Comparison of ENCODE assay signal across 5 cellular contexts in the genomic region with DNA sequence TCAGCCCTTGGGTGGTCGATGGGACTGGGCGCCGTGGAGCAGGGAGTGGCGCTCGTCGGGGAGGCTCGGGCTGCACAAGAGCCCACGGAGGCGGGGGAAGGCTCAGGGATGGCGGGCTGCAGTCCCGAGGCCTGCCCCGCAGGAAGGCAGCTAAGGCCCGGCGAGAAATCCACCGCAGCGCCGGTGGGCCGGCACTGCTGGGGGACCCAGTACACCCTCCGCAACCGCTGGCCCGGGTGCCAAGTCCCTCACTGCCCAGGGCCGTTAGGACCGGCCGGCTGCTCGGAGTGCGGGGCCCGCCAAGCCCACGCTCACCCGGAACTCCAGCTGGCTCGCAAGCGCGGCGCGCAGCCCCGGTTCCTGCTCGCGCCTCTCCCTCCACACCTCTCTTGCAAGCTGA.
"Had no signal": no experiment of that assay in that cellular context is flagged by ENCODE, and none has a peak within 500 bp of the region (broad histone marks: within the 10 kb centered on the region; RNA-seq: fewer than 3 reads in every experiment).

No MANE protein-coding gene starts in this region.

- H3K27ac ChIP-seq: HL-60 had no signal

- H3K4me1 Mint-ChIP-seq: IgD-negative memory B cell had no signal

- H2AFZ ChIP-seq: GM23338 had no signal

- DNase-seq: H9, HCEC 1CT had no signal

- H3K4me3 ChIP-seq: GM23338 had no signal

- H3K4me3 Mint-ChIP-seq: GM23338, H9, IgD-negative memory B cell had no signal

- H3K4me2 ChIP-seq: GM23338 had no signal

- H3K27ac Mint-ChIP-seq: GM23338, IgD-negative memory B cell had no signal
